In the genomic region with DNA sequence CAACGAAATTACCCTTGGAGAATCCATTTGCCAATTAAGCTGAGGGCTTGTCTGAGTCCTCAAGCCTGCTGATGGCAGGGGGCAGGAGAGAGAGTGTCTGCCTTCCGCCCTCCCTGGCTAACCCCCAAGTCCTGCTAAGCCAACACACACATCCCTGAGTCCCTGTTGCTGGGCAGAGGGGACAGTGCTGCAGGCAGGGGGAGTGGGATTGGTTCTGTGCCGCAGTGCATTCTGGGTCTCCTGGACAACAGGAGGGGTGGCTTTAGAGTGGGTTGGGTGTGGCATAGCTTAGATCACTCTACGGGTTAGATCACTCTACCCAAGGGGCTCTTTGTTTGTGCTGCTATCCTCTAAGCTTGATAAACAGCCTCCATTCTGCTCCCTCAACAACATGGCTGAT, we compare ENCODE assay signal across 12 cellular contexts.
DNase-seq lines count a peak whose midpoint lies in the region; TF ChIP-seq lines count a peak whose summit lies in the region.
"Had no signal": no experiment of that assay in that cellular context is flagged by ENCODE, and none has a peak within 500 bp of the region (broad histone marks: within the 10 kb centered on the region; RNA-seq: fewer than 3 reads in every experiment).

No MANE protein-coding gene starts in this region.

- no peaks in the 10 kb centered on the region for H4K20me1 ChIP-seq in Karpas-422 (ENCODE audit: insufficient read depth, low read depth, low read length)

- H3K4me1 ChIP-seq in Karpas-422 (ENCODE audit: low read length) (peaks cover 8% of the 10 kb centered on the region), stomach (no peaks in the 10 kb centered on the region), esophagus squamous epithelium (peaks cover 0 to 6% (median 0%) of the 10 kb centered on the region in 3 donors)
- H3K4me1 ChIP-seq: body of pancreas had no signal

- WGBS in stomach, 5 donors = 44 to 58% (median 49%) methylated on average over 4 of the region's 4 CpGs
- WGBS in esophagus squamous epithelium, 2 donors = 33 to 60% methylated on average over 1 to 3 of the region's 4 CpGs

- no peak overlapping the region for H3K9ac ChIP-seq in Karpas-422 (ENCODE audit: low read length)

- peaks cover 9% of the 10 kb centered on the region for H3K4me1 Mint-ChIP-seq in glutamatergic neuron (ENCODE audit: low read depth, unreplicated experiment)
- no peaks in the 10 kb centered on the region for H3K4me1 Mint-ChIP-seq in activated T-cell treated with anti-CD3 and anti-CD28 coated beads, Interleukin-2, amount 50 U/mL, for 24 hours (ENCODE audit: low read depth)
- H3K4me1 Mint-ChIP-seq: CD4-positive, alpha-beta memory T cell had no signal

- H3K9me2 ChIP-seq in Karpas-422 (replicated peaks; ENCODE audit: insufficient read depth, low read length) = no peaks in the 10 kb centered on the region

- peak overlapping the region; percentile 45 for H3K4me3 Mint-ChIP-seq in glutamatergic neuron (ENCODE audit: unreplicated experiment)
- no peak overlapping the region for H3K4me3 Mint-ChIP-seq in activated T-cell treated with anti-CD3 and anti-CD28 coated beads, Interleukin-2, amount 50 U/mL, for 24 hours
- H3K4me3 Mint-ChIP-seq: CD4-positive, alpha-beta memory T cell had no signal

- H3K36me3 ChIP-seq in Karpas-422 (ENCODE audit: insufficient read depth, low read length) (no peaks in the 10 kb centered on the region), stomach (no peaks in the 10 kb centered on the region), esophagus squamous epithelium (no peaks in the 10 kb centered on the region)

- H3K27me3 Mint-ChIP-seq in glutamatergic neuron (ENCODE audit: unreplicated experiment) = peaks cover 5% of the 10 kb centered on the region
- no peaks in the 10 kb centered on the region for H3K27me3 Mint-ChIP-seq in activated T-cell treated with anti-CD3 and anti-CD28 coated beads, Interleukin-2, amount 50 U/mL, for 24 hours
- H3K27me3 Mint-ChIP-seq: CD4-positive, alpha-beta memory T cell had no signal

- H3K79me2 ChIP-seq in Karpas-422 (ENCODE audit: low read length) = no peaks in the 10 kb centered on the region

- H3K4me2 ChIP-seq in Karpas-422 (ENCODE audit: low read depth, low read length, poor library complexity, severe bottlenecking) = peak overlapping the region; percentile 3

- peak overlapping the region; percentile 67 for H3K27ac Mint-ChIP-seq in glutamatergic neuron (ENCODE audit: unreplicated experiment)
- no peak overlapping the region for H3K27ac Mint-ChIP-seq in activated T-cell treated with anti-CD3 and anti-CD28 coated beads, Interleukin-2, amount 50 U/mL, for 24 hours
- H3K27ac Mint-ChIP-seq: CD4-positive, alpha-beta memory T cell had no signal

- peak overlapping the region; percentile 36; the same call in 1 of the 2 replicates for H2AFZ ChIP-seq in Karpas-422 (ENCODE audit: low read length)

- no peaks in the 10 kb centered on the region for H3K36me3 Mint-ChIP-seq in glutamatergic neuron (ENCODE audit: unreplicated experiment)
- no peaks in the 10 kb centered on the region for H3K36me3 Mint-ChIP-seq in activated T-cell treated with anti-CD3 and anti-CD28 coated beads, Interleukin-2, amount 50 U/mL, for 24 hours (ENCODE audit: low read depth)
- H3K36me3 Mint-ChIP-seq: CD4-positive, alpha-beta memory T cell had no signal

- H3K27ac ChIP-seq in Karpas-422 (ENCODE audit: low read length) (no peak overlapping the region), stomach (no peak overlapping the region), esophagus squamous epithelium (no peak overlapping the region)
- H3K27ac ChIP-seq: body of pancreas had no signal

- no peak for TF ChIP-seq EP300 in stomach (IDR thresholded peaks at IDR 0.05)

- no peaks in the 10 kb centered on the region for H3K9me3 Mint-ChIP-seq in glutamatergic neuron (ENCODE audit: unreplicated experiment)
- H3K9me3 Mint-ChIP-seq in activated T-cell treated with anti-CD3 and anti-CD28 coated beads, Interleukin-2, amount 50 U/mL, for 24 hours = no peaks in the 10 kb centered on the region

- TF ChIP-seq CTCF in glutamatergic neuron (IDR thresholded peaks at IDR 0.05; ENCODE audit: partially characterized antibody, unreplicated experiment) (no peak), stomach (IDR thresholded peaks at IDR 0.05) (no peak), esophagus squamous epithelium (IDR thresholded peaks at IDR 0.05) (no peak)

- H3K9me3 ChIP-seq in Karpas-422 (ENCODE audit: low read length) (no peaks in the 10 kb centered on the region), stomach (peaks cover 0 to 6% (median 0%) of the 10 kb centered on the region in 4 donors), esophagus squamous epithelium (no peaks in the 10 kb centered on the region)
- H3K9me3 ChIP-seq: body of pancreas, mucosa of descending colon had no signal

- H3K4me3 ChIP-seq in Karpas-422 (ENCODE audit: low read length) (no peak overlapping the region), stomach (no peak overlapping the region), esophagus squamous epithelium (no peak overlapping the region)
- H3K4me3 ChIP-seq: body of pancreas, mucosa of descending colon had no signal

- intact Hi-C loops in stomach (cut with DNase I; ENCODE audit: low total_unique reads) (no loop called here), esophagus squamous epithelium (cut with DNase I) (no loop called here)

- TF ChIP-seq POLR2A in stomach (IDR thresholded peaks at IDR 0.05) = no peak
- TF ChIP-seq POLR2A in esophagus squamous epithelium (IDR thresholded peaks at IDR 0.05) = no peak

- H3K27me3 ChIP-seq in Karpas-422 (ENCODE audit: low read length) (no peaks in the 10 kb centered on the region), stomach (no peaks in the 10 kb centered on the region), esophagus squamous epithelium (no peaks in the 10 kb centered on the region)
- H3K27me3 ChIP-seq: body of pancreas had no signal

- DNase-seq in Karpas-422 = no peak
- peak; percentile 99 for DNase-seq in NCI-H69 (lab: John Stamatoyannopoulos, UW)
- peak; percentile 72 for DNase-seq in glutamatergic neuron
- peak; percentile 80 for DNase-seq in retina
- no peak for DNase-seq in stomach
- DNase-seq in esophagus squamous epithelium (lab: John Stamatoyannopoulos, UW) = no peak
- no peak for DNase-seq in activated T-cell treated with anti-CD3 and anti-CD28 coated beads, Interleukin-2, amount 50 U/mL, for 24 hours
- DNase-seq: activated CD4-positive, alpha-beta T cell treated with anti-CD3 and anti-CD28 coated beads, Interleukin-2, amount 50 U/mL, for 1 hour; body of pancreas; CD4-positive, alpha-beta memory T cell; mucosa of descending colon; NK-92 treated with Interleukin-12 subunit alpha and Interleukin-12 subunit beta, amount 100 ng/mL, for 24 hours had no signal

Comparison
In these comparisons a context has a peak if more than half of its experiments do, and no peak if none do; other contexts are left out.
1. DNase-seq: peak in NCI-H69 (single experiment), glutamatergic neuron (single experiment) and retina (single experiment); none in Karpas-422 (single experiment), stomach (single experiment), esophagus squamous epithelium (single experiment) and activated T-cell treated with anti-CD3 and anti-CD28 coated beads, Interleukin-2, amount 50 U/mL, for 24 hours (single experiment).